ENCODE assay signal across 8 cellular contexts in the genomic region with DNA sequence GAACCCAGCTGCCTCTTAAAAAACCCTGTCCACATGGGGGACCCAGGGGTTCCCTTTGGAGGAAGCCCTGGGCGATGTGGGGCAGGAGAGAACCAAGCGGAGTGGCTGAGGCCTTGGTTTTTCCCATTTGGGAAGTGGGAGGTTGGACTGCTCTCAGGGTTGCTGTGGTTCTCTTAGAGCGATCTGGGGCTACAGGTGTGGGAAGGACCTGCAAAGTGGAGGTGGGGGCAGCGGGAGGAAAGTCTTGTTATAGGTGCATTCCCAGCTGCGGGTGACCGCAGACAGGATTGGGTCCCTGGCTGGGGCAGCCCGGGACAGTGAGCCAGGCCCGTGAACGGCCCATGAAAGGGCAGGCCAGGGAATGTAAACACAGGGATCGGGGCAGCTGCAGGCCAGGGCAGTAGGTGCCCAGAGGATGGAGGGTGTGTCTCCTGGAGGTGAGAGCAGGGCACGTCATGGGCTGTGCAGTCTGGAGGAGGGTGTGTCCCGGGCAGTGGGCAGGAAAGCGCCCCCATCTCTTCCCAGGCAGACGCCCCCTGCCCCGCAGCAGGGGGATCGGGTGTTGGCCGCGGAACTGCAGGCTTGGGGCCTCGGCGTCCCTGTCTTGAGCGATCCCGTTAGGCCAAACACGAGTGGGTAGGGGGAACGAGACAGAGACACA. TPM values are rescaled to one million over a fixed set of nuclear protein-coding genes. Genes with fewer than 3 reads are reported as not detected.
DNase-seq lines count a peak whose midpoint lies in the region; ATAC-seq, FAIRE-seq and TF ChIP-seq lines count a peak whose summit lies in the region.

No MANE protein-coding gene starts in this region.

- WGBS in sigmoid colon, 2 donors, result 27 to 42% methylated on average over 24 of the region's 24 CpGs

- H3K9me3 ChIP-seq in T-helper 17 cell (ENCODE audit: control insufficient read depth, low read length, poor library complexity, severe bottlenecking) (no peaks in the 10 kb centered on the region), sigmoid colon (peaks cover 0 to 10% (median 3%) of the 10 kb centered on the region in 4 donors)

- H3K4me3 Mint-ChIP-seq in T-helper 17 cell (peak overlapping the region; percentile 100), glutamatergic neuron (ENCODE audit: unreplicated experiment) (peak overlapping the region; percentile 92)

- no peaks in the 10 kb centered on the region for H3K27me3 Mint-ChIP-seq in T-helper 17 cell
- peaks cover 6% of the 10 kb centered on the region for H3K27me3 Mint-ChIP-seq in glutamatergic neuron (ENCODE audit: unreplicated experiment)

- intact Hi-C loops in sigmoid colon (cut with DNase I), result loop anchor here (2.0 kb wide), 1 partner anchor 88 kb away; no protein-coding TSS in a partner anchor

- H3K27me3 ChIP-seq in sigmoid colon, result peaks cover 2 to 12% (median 3%) of the 10 kb centered on the region in 3 donors

- peaks cover 6% of the 10 kb centered on the region for H3K9me3 Mint-ChIP-seq in glutamatergic neuron (ENCODE audit: unreplicated experiment)

- H3K27ac Mint-ChIP-seq in T-helper 17 cell (peak overlapping the region; percentile 95), glutamatergic neuron (ENCODE audit: unreplicated experiment) (no peak overlapping the region)

- H3K36me3 ChIP-seq in sigmoid colon, result peaks cover 12 to 37% (median 22%) of the 10 kb centered on the region in 4 donors

- DNase-seq in GM19239 (ENCODE audit: insufficient read length, low spot score) (no peak), T-helper 17 cell (no peak), glutamatergic neuron (no peak), sigmoid colon (no peak)

- TF ChIP-seq POLR2A in sigmoid colon (IDR thresholded peaks at IDR 0.05), result no peak

- H3K4me1 Mint-ChIP-seq in T-helper 17 cell, result peaks cover 12% of the 10 kb centered on the region
- peaks cover 4% of the 10 kb centered on the region for H3K4me1 Mint-ChIP-seq in glutamatergic neuron (ENCODE audit: low read depth, unreplicated experiment)

- ATAC-seq in T-helper 17 cell, result no peak
- ATAC-seq in HG03521 (IDR thresholded peaks at IDR 0.05; ENCODE audit: unreplicated experiment), result no peak
- no peak for ATAC-seq in GM19023 (IDR thresholded peaks at IDR 0.05; ENCODE audit: unreplicated experiment)
- no peak for ATAC-seq in GM18909 (IDR thresholded peaks at IDR 0.05; ENCODE audit: poor library complexity, unreplicated experiment)
- no peak for ATAC-seq in GM18858 (IDR thresholded peaks at IDR 0.05; ENCODE audit: unreplicated experiment)

- no peak for TF ChIP-seq CTCF in glutamatergic neuron (IDR thresholded peaks at IDR 0.05; ENCODE audit: partially characterized antibody, unreplicated experiment)
- no peak for TF ChIP-seq CTCF in sigmoid colon (IDR thresholded peaks at IDR 0.05)

- peak overlapping the region; percentile 70 to 85 (median 78) for H3K4me3 ChIP-seq in sigmoid colon

- H3K36me3 Mint-ChIP-seq in T-helper 17 cell (ENCODE audit: low read depth) (peaks cover 3% of the 10 kb centered on the region), glutamatergic neuron (ENCODE audit: unreplicated experiment) (peaks cover 10% of the 10 kb centered on the region)

- H3K4me1 ChIP-seq in sigmoid colon, result peaks cover 0 to 24% (median 19%) of the 10 kb centered on the region in 4 donors

- H3K27ac ChIP-seq in sigmoid colon, result peak overlapping the region; percentile 83 to 93 (median 88)

- no peak for TF ChIP-seq EP300 in sigmoid colon (IDR thresholded peaks at IDR 0.05)

- peak; percentile 63 for FAIRE-seq in GM19239 (lab: Jason Lieb, UNC)

RNA-seq across cellular contexts. Expression of a gene that starts 0.8 kb away (rescaled TPM):
- total RNA-seq in T-helper 17 cell (10 to 100 TPM in 1 of 2 donors, 1 to 10 TPM in 1; 9.6 to 11.3 TPM), glutamatergic neuron (ENCODE audit: unreplicated experiment) (30.2 TPM), sigmoid colon (100 to 1,000 TPM in 2 of 4 donors, 10 to 100 TPM in 2; 83.6 to 188 (median 109) TPM)
- polyA plus RNA-seq in sigmoid colon, result 100 to 1,000 TPM in 1 of 3 donors, 10 to 100 TPM in 2; 61.5 to 115 (median 85.9) TPM

RNA-seq across cellular contexts. Expression of a gene that starts 5.2 kb away (rescaled TPM):
- total RNA-seq in T-helper 17 cell (1 to 10 TPM; 1.4 to 1.5 TPM), glutamatergic neuron (ENCODE audit: unreplicated experiment) (not detected), sigmoid colon (1 to 10 TPM in 2 of 4 donors, under 1 TPM in 1, not detected in 1; 0.36 to 1.5 (median 1.3) TPM)
- polyA plus RNA-seq in sigmoid colon, result 100 to 1,000 TPM in 2 of 3 donors, 10 to 100 TPM in 1; 70.3 to 202 (median 145) TPM

RNA-seq across cellular contexts. Expression of a gene that starts 22.8 kb away (rescaled TPM):
- total RNA-seq in T-helper 17 cell (100 to 1,000 TPM; 104 to 105 TPM), glutamatergic neuron (ENCODE audit: unreplicated experiment) (not detected), sigmoid colon (1 to 10 TPM in 2 of 4 donors, under 1 TPM in 1, not detected in 1; 0.99 to 2.0 (median 1.1) TPM)
- polyA plus RNA-seq in sigmoid colon, result 10 to 100 TPM in 1 of 3 donors, 1 to 10 TPM in 2; 1.8 to 18.1 (median 6.0) TPM

RNA-seq across cellular contexts. Expression of a gene that starts 25.3 kb away (rescaled TPM):
- total RNA-seq in T-helper 17 cell (not detected), glutamatergic neuron (ENCODE audit: unreplicated experiment) (0.29 TPM), sigmoid colon (1 to 10 TPM in 2 of 4 donors, not detected in 2; 1.1 to 1.4 TPM)
- polyA plus RNA-seq in sigmoid colon, result 1 to 10 TPM in 2 of 3 donors, under 1 TPM in 1; 0.60 to 1.2 (median 1.1) TPM

RNA-seq across cellular contexts. Expression of a gene that starts 34.2 kb away (rescaled TPM):
- total RNA-seq in T-helper 17 cell (100 to 1,000 TPM; 138 to 164 TPM), glutamatergic neuron (ENCODE audit: unreplicated experiment) (318 TPM), sigmoid colon (10 to 100 TPM; 63.9 to 96.9 (median 90.8) TPM)
- 100 to 1,000 TPM in 2 of 3 donors, 10 to 100 TPM in 1; 91.9 to 232 (median 127) TPM for polyA plus RNA-seq in sigmoid colon

Comparison
In these comparisons a context has a peak if more than half of its experiments do, and no peak if none do; other contexts are left out.
1. RNA of a gene that starts 22.8 kb away (total RNA-seq): 104 to 105 TPM in T-helper 17 cell; 0.99 to 2.0 TPM in sigmoid colon and not detected in glutamatergic neuron (single experiment); every median in the first group is over 10 times any median in the second.